ENCODE assay signal across 8 cellular contexts in the genomic region with DNA sequence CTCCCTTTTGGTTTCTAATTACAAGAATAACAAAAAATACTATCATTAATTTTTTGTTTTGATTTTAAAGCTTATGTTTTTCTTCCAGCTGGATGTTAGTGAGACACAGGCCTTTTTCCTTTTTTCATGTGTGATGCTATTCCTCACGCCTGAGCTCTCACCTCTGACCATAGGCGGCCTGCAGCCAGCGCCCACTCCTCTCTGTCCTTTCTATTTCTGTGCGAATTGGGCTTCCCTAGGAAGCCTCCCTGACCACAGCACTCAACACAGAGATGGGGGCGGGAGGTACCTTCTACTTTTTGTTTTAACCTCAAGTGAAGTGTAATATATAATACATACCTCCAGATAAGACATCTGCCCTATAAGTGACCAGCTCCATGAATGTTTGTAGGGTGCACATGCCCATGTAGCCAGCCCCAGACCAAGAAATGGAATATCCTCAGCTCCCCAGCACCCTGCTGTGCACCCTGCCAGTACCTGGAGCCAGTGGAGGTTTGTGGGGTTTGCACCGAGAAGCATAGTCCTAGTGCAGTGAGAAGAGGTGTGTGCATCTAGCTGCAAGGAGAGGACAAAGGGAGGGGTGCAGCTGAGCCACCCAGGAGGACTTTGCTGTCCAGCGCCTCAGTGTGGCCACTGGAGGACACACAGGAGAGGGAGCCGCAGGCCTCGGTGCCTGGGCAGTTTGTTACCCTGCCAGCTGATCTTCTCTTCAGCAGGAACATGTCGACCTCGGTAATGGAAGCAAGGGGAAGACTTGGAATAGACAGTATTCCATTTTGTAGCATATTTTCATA. TPM values are rescaled to one million over a fixed set of nuclear protein-coding genes. Genes with fewer than 3 reads are reported as not detected.
DNase-seq lines count a peak whose midpoint lies in the region; ATAC-seq and TF ChIP-seq lines count a peak whose summit lies in the region.

No MANE protein-coding gene starts in this region.

- peak overlapping the region; percentile 9 for H3K27ac Mint-ChIP-seq in CD4-positive, alpha-beta T cell

- intact Hi-C loops in CD4-positive, alpha-beta T cell (cut with DNase I, micrococcal nuclease), result loop anchor here (1.0 to 5.0 kb wide), 3 partner anchors 56 to 79 kb away; no protein-coding TSS in a partner anchor

- TF ChIP-seq CTCF in CD4-positive, alpha-beta T cell (IDR thresholded peaks at IDR 0.05), result peak; percentile 28

- POLR2A ChIA-PET in CD4-positive, alpha-beta T cell (lab: Charles Lee), result interaction anchor here (0.7 to 1.2 kb wide), 2 partner anchors 32 to 1827 kb away, joined by 3 read pairs; no protein-coding TSS in a partner anchor

- peak; percentile 61 for ATAC-seq in CD4-positive, alpha-beta T cell (ENCODE audit: poor library complexity)
- no peak for ATAC-seq in GM19463 (IDR thresholded peaks at IDR 0.05; ENCODE audit: unreplicated experiment)
- no peak for ATAC-seq in HG03045 (IDR thresholded peaks at IDR 0.05; ENCODE audit: unreplicated experiment)

- no peak for TF ChIP-seq EP300 in Ishikawa (IDR thresholded peaks at IDR 0.05; ENCODE audit: borderline replicate concordance)

- H3K4me1 Mint-ChIP-seq in CD4-positive, alpha-beta T cell (ENCODE audit: low read depth), result peaks cover 19% of the 10 kb centered on the region

- no peak overlapping the region for H3K4me3 Mint-ChIP-seq in CD4-positive, alpha-beta T cell

- H3K9me3 ChIP-seq in CD4-positive, alpha-beta T cell (ENCODE audit: control insufficient read depth, low read length), result no peaks in the 10 kb centered on the region

- CTCF ChIA-PET in CD4-positive, alpha-beta T cell (lab: Charles Lee), result interaction anchor here (1.1 to 2.1 kb wide), 5 partner anchors 17 to 80 kb away, joined by 3 to 12 read pairs (median 9); no protein-coding TSS in a partner anchor

- peak; percentile 39; the same call in 1 of the 2 replicates for TF ChIP-seq RAD21 in Ishikawa (IDR thresholded peaks at IDR 0.05; ENCODE audit: low read depth)

- H3K9me3 Mint-ChIP-seq in CD4-positive, alpha-beta T cell, result no peaks in the 10 kb centered on the region

- H3K27me3 ChIP-seq in CD4-positive, alpha-beta T cell (ENCODE audit: control insufficient read depth, insufficient read depth, low read length), result no peaks in the 10 kb centered on the region

- no peak overlapping the region for H3K27ac ChIP-seq in CD4-positive, alpha-beta T cell (ENCODE audit: low read depth, low read length)

- H3K36me3 Mint-ChIP-seq in CD4-positive, alpha-beta T cell (ENCODE audit: low read depth), result peaks cover 89% of the 10 kb centered on the region

- no peaks in the 10 kb centered on the region for H3K27me3 Mint-ChIP-seq in CD4-positive, alpha-beta T cell

- DNase-seq in CD4-positive, alpha-beta T cell, result peak in 3 of 10 experiments; percentile 11 to 29 (median 19)
- DNase-seq in dermis blood vessel endothelial cell, result peak; percentile 47
- DNase-seq in mesenteric fat pad (ENCODE audit: low spot score), result peak; percentile 64
- no peak for DNase-seq in NCI-H524 treated with DMSO at 0.1 percent for 48 hours (lab: John Stamatoyannopoulos, UW)
- DNase-seq in DMS79 (lab: John Stamatoyannopoulos, UW), result no peak

TF ChIP-seq in Ishikawa, 13 proteins besides CTCF, POLR2A, EP300 and RAD21:
- TF ChIP-seq FOXM1 (IDR thresholded peaks at IDR 0.05; ENCODE audit: borderline replicate concordance, low read depth) (no peak), REST (IDR thresholded peaks at IDR 0.05; ENCODE audit: low read depth) (no peak), TAF1 (IDR thresholded peaks at IDR 0.05; ENCODE audit: low read depth) (no peak), MAX (IDR thresholded peaks at IDR 0.05) (no peak), CEBPB (IDR thresholded peaks at IDR 0.05) (no peak), EGR1 (IDR thresholded peaks at IDR 0.05) (no peak), CREB1 (IDR thresholded peaks at IDR 0.05; ENCODE audit: low read depth) (no peak), NFIC (IDR thresholded peaks at IDR 0.05) (no peak), TEAD4 (IDR thresholded peaks at IDR 0.05) (no peak), TCF12 (IDR thresholded peaks at IDR 0.05; ENCODE audit: low read depth) (no peak), YY1 (IDR thresholded peaks at IDR 0.05; ENCODE audit: low read depth) (no peak), ZBTB7A (IDR thresholded peaks at IDR 0.05; ENCODE audit: low read depth) (no peak)
- TF ChIP-seq, protein P1, sequence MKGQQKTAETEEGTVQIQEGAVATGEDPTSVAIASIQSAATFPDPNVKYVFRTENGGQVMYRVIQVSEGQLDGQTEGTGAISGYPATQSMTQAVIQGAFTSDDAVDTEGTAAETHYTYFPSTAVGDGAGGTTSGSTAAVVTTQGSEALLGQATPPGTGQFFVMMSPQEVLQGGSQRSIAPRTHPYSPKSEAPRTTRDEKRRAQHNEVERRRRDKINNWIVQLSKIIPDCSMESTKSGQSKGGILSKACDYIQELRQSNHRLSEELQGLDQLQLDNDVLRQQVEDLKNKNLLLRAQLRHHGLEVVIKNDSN (IDR thresholded peaks at IDR 0.05), result no peak

RNA-seq across cellular contexts. Expression of gene BNIP3, which starts 38.5 kb away (rescaled TPM):
- total RNA-seq in CD4-positive, alpha-beta T cell, result 10 to 100 TPM; 21.0 to 23.6 TPM
- 92.8 and 95.6 TPM in 2 replicates for total RNA-seq in dermis blood vessel endothelial cell
- total RNA-seq in mesenteric fat pad, result 63.1 TPM

RNA-seq across cellular contexts. Expression of gene PPP2R2D, which starts 42.4 kb away (rescaled TPM):
- 10 to 100 TPM; 32.6 to 32.9 TPM for total RNA-seq in CD4-positive, alpha-beta T cell
- total RNA-seq in dermis blood vessel endothelial cell (27.9 and 39.6 TPM in 2 replicates), mesenteric fat pad (27.4 TPM)

Comparison
In these comparisons a context has a peak if more than half of its experiments do, and no peak if none do; other contexts are left out.
1. DNase-seq: peak in dermis blood vessel endothelial cell (single experiment) and mesenteric fat pad (single experiment); none in NCI-H524 treated with DMSO at 0.1 percent for 48 hours (single experiment) and DMS79 (single experiment).